Comparison of ENCODE assay signal across 1 cellular context in the genomic region with DNA sequence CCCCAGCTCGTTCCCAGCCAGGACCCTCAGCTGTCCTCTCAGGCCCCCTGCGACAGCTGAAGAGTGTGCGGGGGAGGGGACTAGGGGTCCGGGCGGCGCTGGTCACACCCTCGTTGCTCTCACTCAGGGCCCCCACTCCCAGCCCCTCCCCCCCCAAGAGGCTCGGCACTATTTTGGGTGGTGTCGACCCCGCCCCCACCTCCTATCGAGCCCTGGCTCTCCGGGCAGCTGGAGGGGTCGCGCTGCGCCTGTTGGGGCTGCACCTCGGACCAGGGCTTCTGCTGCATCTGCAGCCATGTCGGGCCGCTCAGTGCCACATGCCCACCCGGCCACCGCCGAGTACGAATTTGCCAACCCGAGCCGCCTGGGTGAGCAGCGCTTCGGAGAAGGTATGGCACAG.
TF ChIP-seq lines count a peak whose summit lies in the region.

Gene HSPB2 (plus strand): TSS at position 200 of the 400 bp plus-strand sequence. CDS start 96 bp downstream, at position 296.

TF ChIP-seq in IMR-90, 13 proteins besides CTCF, POLR2A, EP300 and RAD21 (continued from another document):
- TF ChIP-seq ELK1 (IDR thresholded peaks at IDR 0.05; ENCODE audit: borderline replicate concordance, low read depth, low read length) (no peak), MAFK (IDR thresholded peaks at IDR 0.05; ENCODE audit: low read depth, low read length) (no peak)
